ENCODE assay signal across 10 cellular contexts in genomic region chr1:31761883-31762282, GRCh38. TPM values are rescaled to one million over a fixed set of nuclear protein-coding genes. Genes with fewer than 3 reads are reported as not detected.
A peak's percentile ranks its signal among the peaks of the same experiment; 100 is the strongest.
DNase-seq lines count a peak whose midpoint lies in the region; ATAC-seq and TF ChIP-seq lines count a peak whose summit lies in the region.
"Had no signal": no experiment of that assay in that cellular context is flagged by ENCODE, and none has a peak within 500 bp of the region (broad histone marks: within the 10 kb centered on the region; RNA-seq: fewer than 3 reads in every experiment).

No MANE protein-coding gene starts in this region.

- peaks cover 20% of the 10 kb centered on the region for H3K4me1 Mint-ChIP-seq in T-helper 1 cell treated with Interleukin-12 subunit alpha and Interleukin-12 subunit beta and Interleukin-4 antibody, amounts not matched to agents 30 μg/mL and 1 μg/mL, for 36 hours (ENCODE audit: low read depth)
- peaks cover 20% of the 10 kb centered on the region for H3K4me1 Mint-ChIP-seq in osteocyte (ENCODE audit: unreplicated experiment)

- H3K9me2 ChIP-seq in OCI-LY7 (ENCODE audit: insufficient read depth, low read length), result no peaks in the 10 kb centered on the region

- no peaks in the 10 kb centered on the region for H3K9me3 Mint-ChIP-seq in T-helper 1 cell treated with Interleukin-12 subunit alpha and Interleukin-12 subunit beta and Interleukin-4 antibody, amounts not matched to agents 30 μg/mL and 1 μg/mL, for 36 hours
- H3K9me3 Mint-ChIP-seq in osteocyte (ENCODE audit: unreplicated experiment), result no peaks in the 10 kb centered on the region
- H3K9me3 Mint-ChIP-seq: activated CD8-positive, alpha-beta T cell treated with anti-CD3 and anti-CD28 coated beads for 36 hours had no signal

- H3K36me3 ChIP-seq in OCI-LY7 (ENCODE audit: insufficient read depth, low read length), result no peaks in the 10 kb centered on the region
- H3K36me3 ChIP-seq in fibroblast of lung (ENCODE audit: control insufficient read depth, insufficient read depth, low read length), result no peaks in the 10 kb centered on the region
- H3K36me3 ChIP-seq: upper lobe of left lung had no signal

- POLR2A ChIA-PET in OCI-LY7 (lab: Charles Lee), result interaction anchor here (0.5 to 0.6 kb wide), 4 partner anchors 27 to 169 kb away, joined by 3 to 5 read pairs (median 3); no protein-coding TSS in a partner anchor

- intact Hi-C loops in OCI-LY7 (cut with micrococcal nuclease; ENCODE audit: unreplicated experiment), result loop anchor here (1.0 kb wide), 1 partner anchor 27 kb away; no protein-coding TSS in a partner anchor

- H2AFZ ChIP-seq in OCI-LY7 (ENCODE audit: low read length), result no peak overlapping the region
- H2AFZ ChIP-seq in fibroblast of lung (ENCODE audit: low read length), result no peak overlapping the region

- H3K4me2 ChIP-seq in OCI-LY7 (ENCODE audit: low read length) (peak overlapping the region; percentile 99; the same call in 1 of the 2 replicates), fibroblast of lung (ENCODE audit: extremely low read depth, insufficient read depth, low read length) (peak overlapping the region; percentile 90)

- H3K27me3 Mint-ChIP-seq in T-helper 1 cell treated with Interleukin-12 subunit alpha and Interleukin-12 subunit beta and Interleukin-4 antibody, amounts not matched to agents 30 μg/mL and 1 μg/mL, for 36 hours (ENCODE audit: low read depth), result peaks cover 62% of the 10 kb centered on the region
- no peaks in the 10 kb centered on the region for H3K27me3 Mint-ChIP-seq in osteocyte (ENCODE audit: unreplicated experiment)

- no peaks in the 10 kb centered on the region for H3K36me3 Mint-ChIP-seq in T-helper 1 cell treated with Interleukin-12 subunit alpha and Interleukin-12 subunit beta and Interleukin-4 antibody, amounts not matched to agents 30 μg/mL and 1 μg/mL, for 36 hours (ENCODE audit: low read depth)
- H3K36me3 Mint-ChIP-seq in osteocyte (ENCODE audit: unreplicated experiment), result no peaks in the 10 kb centered on the region

- DNase-seq in T-helper 1 cell (no peak), OCI-LY7 (ENCODE audit: low spot score) (no peak), fibroblast of lung (ENCODE audit: low read depth in 2 of 2) (peak; percentile 60 to 85), osteocyte (ENCODE audit: extremely low spot score, unreplicated experiment) (no peak)

- CTCF ChIA-PET in OCI-LY7 (lab: Charles Lee; ENCODE audit: unreplicated experiment), result interaction anchor here (0.5 to 2.5 kb wide), 5 partner anchors 27 to 1366 kb away, joined by 3 to 8 read pairs (median 5); no protein-coding TSS in a partner anchor

- H3K4me3 ChIP-seq in OCI-LY7 (ENCODE audit: low read depth, low read length, poor library complexity, severe bottlenecking), result no peak overlapping the region
- H3K4me3 ChIP-seq in fibroblast of lung (replicated peaks in 1 of 4; ENCODE audit: control extremely low read depth in 1 of 4, insufficient read depth in 1 of 4, low read depth in 3 of 4, low read length in 4 of 4), result peak overlapping the region in 2 of 4 experiments; percentile 21 to 67

- H3K4me3 Mint-ChIP-seq in T-helper 1 cell treated with Interleukin-12 subunit alpha and Interleukin-12 subunit beta and Interleukin-4 antibody, amounts not matched to agents 30 μg/mL and 1 μg/mL, for 36 hours, result peak overlapping the region; percentile 40
- H3K4me3 Mint-ChIP-seq in osteocyte (ENCODE audit: unreplicated experiment), result peak overlapping the region; percentile 22

- H3K79me2 ChIP-seq in OCI-LY7 (ENCODE audit: insufficient read depth, low read depth, low read length), result no peaks in the 10 kb centered on the region
- H3K79me2 ChIP-seq in fibroblast of lung (ENCODE audit: control insufficient read depth, insufficient read depth, low read length), result no peaks in the 10 kb centered on the region

- no peaks in the 10 kb centered on the region for H3K9me3 ChIP-seq in OCI-LY7 (ENCODE audit: low read length)
- H3K9me3 ChIP-seq in fibroblast of lung (ENCODE audit: control insufficient read depth, insufficient read depth, low read depth, low read length), result no peaks in the 10 kb centered on the region
- H3K9me3 ChIP-seq: upper lobe of left lung had no signal

- H3K27ac ChIP-seq in OCI-LY7 (ENCODE audit: low read depth, low read length, poor library complexity, severe bottlenecking) (no peak overlapping the region), fibroblast of lung (ENCODE audit: insufficient read depth, low read length) (no peak overlapping the region)
- H3K27ac ChIP-seq: upper lobe of left lung had no signal

- no peak overlapping the region for H3K9ac ChIP-seq in fibroblast of lung (ENCODE audit: insufficient read depth, low read length)

- BruUV-seq in OCI-LY7 (replicated peaks; lab: Mats Ljungman, UMichigan), result no TSS peak

- ATAC-seq in GM19452 (IDR thresholded peaks at IDR 0.05; ENCODE audit: unreplicated experiment), result no peak
- no peak for ATAC-seq in GM21723 (IDR thresholded peaks at IDR 0.05; ENCODE audit: unreplicated experiment)
- ATAC-seq in GM21529 (IDR thresholded peaks at IDR 0.05; ENCODE audit: unreplicated experiment), result no peak

- H4K20me1 ChIP-seq in OCI-LY7 (ENCODE audit: insufficient read depth, low read length) (no peaks in the 10 kb centered on the region), fibroblast of lung (ENCODE audit: control insufficient read depth, extremely low read depth, insufficient read depth, low read length) (no peaks in the 10 kb centered on the region)

- no peaks in the 10 kb centered on the region for H3K27me3 ChIP-seq in fibroblast of lung (ENCODE audit: control insufficient read depth, insufficient read depth, low read length)

- peaks cover 55% of the 10 kb centered on the region for H3K4me1 ChIP-seq in OCI-LY7 (ENCODE audit: insufficient read depth, low read length, poor library complexity, severe bottlenecking)
- peaks cover 21% of the 10 kb centered on the region for H3K4me1 ChIP-seq in fibroblast of lung (ENCODE audit: control insufficient read depth, extremely low read depth, insufficient read depth, low read length)

- TF ChIP-seq CTCF in OCI-LY7 (conservative IDR thresholded peaks at IDR 0.05; ENCODE audit: low read length) (no peak), fibroblast of lung (conservative IDR thresholded peaks at IDR 0.05 in 1 of 2, IDR thresholded peaks at IDR 0.05 in 1 of 2; ENCODE audit: low read depth in 1 of 2, low read length in 2 of 2) (no peak), osteocyte (IDR thresholded peaks at IDR 0.05) (no peak)

- H3K27ac Mint-ChIP-seq in T-helper 1 cell treated with Interleukin-12 subunit alpha and Interleukin-12 subunit beta and Interleukin-4 antibody, amounts not matched to agents 30 μg/mL and 1 μg/mL, for 36 hours, result no peak overlapping the region
- H3K27ac Mint-ChIP-seq in osteocyte (ENCODE audit: unreplicated experiment), result no peak overlapping the region
- H3K27ac Mint-ChIP-seq: activated CD8-positive, alpha-beta T cell treated with anti-CD3 and anti-CD28 coated beads for 36 hours had no signal

RNA-seq across cellular contexts. Expression of gene ADGRB2, which starts 2.3 kb away (rescaled TPM):
- total RNA-seq in OCI-LY7 (2014; rRNA removed; shearing (Covaris generic)), result 4.0 and 4.1 TPM in 2 replicates
- total RNA-seq in OCI-LY7 (2022) (11.4 and 11.5 TPM in 2 replicates), fibroblast of lung (7.4 and 10.4 TPM in 2 replicates), osteocyte (8.2 and 8.4 TPM in 2 replicates)
- 4.4 and 4.8 TPM in 2 replicates for polyA plus RNA-seq in fibroblast of lung
- 9.7 and 10.0 TPM in 2 replicates for polyA plus RNA-seq in fibroblast of lung (2012)
- polyA minus RNA-seq in fibroblast of lung (ENCODE audit: low replicate concordance), result 12.0 and 13.2 TPM in 2 replicates

RNA-seq across cellular contexts. Expression of gene SPOCD1, which starts 53.9 kb away (rescaled TPM):
- 0.60 and 0.85 TPM in 2 replicates for total RNA-seq in OCI-LY7 (2014; rRNA removed; shearing (Covaris generic))
- total RNA-seq in OCI-LY7 (2022) (1.0 and 1.1 TPM in 2 replicates), fibroblast of lung (30.3 and 47.2 TPM in 2 replicates), osteocyte (0.44 and 0.67 TPM in 2 replicates)
- polyA plus RNA-seq in fibroblast of lung, result 44.8 and 55.4 TPM in 2 replicates
- 54.0 and 67.7 TPM in 2 replicates for polyA plus RNA-seq in fibroblast of lung (2012)
- polyA minus RNA-seq in fibroblast of lung (ENCODE audit: low replicate concordance), result 44.4 and 111 TPM in 2 replicates
- total RNA-seq: activated CD8-positive, alpha-beta T cell treated with anti-CD3 and anti-CD28 coated beads for 36 hours had no signal

RNA-seq across cellular contexts. Expression of gene COL16A1, which starts 58.1 kb away (rescaled TPM):
- not detected in 2 replicates for total RNA-seq in OCI-LY7 (2014; rRNA removed; shearing (Covaris generic))
- not detected in 2 replicates for total RNA-seq in OCI-LY7 (2022)
- total RNA-seq in fibroblast of lung, result 80.3 and 150 TPM in 2 replicates
- 20.9 and 21.0 TPM in 2 replicates for polyA plus RNA-seq in fibroblast of lung
- 57.9 and 61.9 TPM in 2 replicates for polyA plus RNA-seq in fibroblast of lung (2012)
- 42.9 and 69.1 TPM in 2 replicates for polyA minus RNA-seq in fibroblast of lung (ENCODE audit: low replicate concordance)
- 89.2 and 90.7 TPM in 2 replicates for total RNA-seq in osteocyte

Comparison
In these comparisons a context has a peak if more than half of its experiments do, and no peak if none do; other contexts are left out.
1. DNase-seq: peak in fibroblast of lung (2 of 2); none in T-helper 1 cell (0 of 5), OCI-LY7 (single experiment) and osteocyte (single experiment).
2. RNA of gene SPOCD1, which starts 53.9 kb away (total RNA-seq): 30.3 to 47.2 TPM in fibroblast of lung; 0.60 to 1.1 TPM in OCI-LY7 and 0.44 to 0.67 TPM in osteocyte; every median in the first group is over 10 times any median in the second.
3. RNA of gene COL16A1, which starts 58.1 kb away (total RNA-seq): 89.2 to 90.7 TPM in osteocyte and 80.3 to 150 TPM in fibroblast of lung; not detected in OCI-LY7; every median in the first group is over 10 times any median in the second.